Comparison of ENCODE assay signal across 29 cellular contexts in genomic region chr3:32172420-32172819, GRCh38.
"Had no signal": no experiment of that assay in that cellular context is flagged by ENCODE, and none has a peak within 500 bp of the region (broad histone marks: within the 10 kb centered on the region; RNA-seq: fewer than 3 reads in every experiment).

No MANE protein-coding gene starts in this region.

- ATAC-seq: effector memory CD8-positive, alpha-beta T cell; esophagus mucosa; foreskin keratinocyte; gastrocnemius medialis; gastroesophageal sphincter; heart left ventricle; heart right ventricle had no signal

- H3K4me3 ChIP-seq: colonic mucosa, coronary artery, dorsolateral prefrontal cortex, esophagus muscularis mucosa, esophagus squamous epithelium, gastrocnemius medialis, gastroesophageal sphincter, heart left ventricle, heart right ventricle had no signal

- H3K27ac ChIP-seq: colonic mucosa, coronary artery, dorsolateral prefrontal cortex, epithelial cell of prostate, esophagus muscularis mucosa, esophagus squamous epithelium, foreskin keratinocyte, gastrocnemius medialis, gastroesophageal sphincter, heart left ventricle, heart right ventricle had no signal

- H3K4me3 Mint-ChIP-seq: dendritic cell treated with granulocyte-macrophage colony-stimulating factor and Interleukin-4, amounts not matched to agents 40 ng/mL and 50 ng/mL, for 4 days; effector memory CD8-positive, alpha-beta T cell; endodermal cell had no signal

- H3K4me1 ChIP-seq: colonic mucosa, foreskin keratinocyte, gastrocnemius medialis, gastroesophageal sphincter had no signal

- H3K27ac Mint-ChIP-seq: dendritic cell treated with granulocyte-macrophage colony-stimulating factor and Interleukin-4, amounts not matched to agents 40 ng/mL and 50 ng/mL, for 4 days; effector memory CD8-positive, alpha-beta T cell; endodermal cell had no signal

- H3K4me1 Mint-ChIP-seq: endodermal cell had no signal

- H3K9me3 ChIP-seq: colonic mucosa, esophagus squamous epithelium, gastrocnemius medialis had no signal

- H3K36me3 ChIP-seq: colonic mucosa had no signal

- FAIRE-seq: colon, endometrium, endothelial cell of umbilical vein, frontal cortex had no signal

- DNase-seq: colonic mucosa; cortex of kidney; dermis blood vessel endothelial cell; dorsolateral prefrontal cortex; effector CD4-positive, alpha-beta T cell; effector CD8-positive, alpha-beta T cell; effector memory CD4-positive, alpha-beta T cell; effector memory CD8-positive, alpha-beta T cell; endodermal cell; erythroblast; esophagus squamous epithelium; foreskin fibroblast; foreskin keratinocyte; foreskin melanocyte; gastrocnemius medialis; glutamatergic neuron; head of caudate nucleus; heart left ventricle; heart right ventricle had no signal

- H3K27me3 ChIP-seq: colonic mucosa, dorsolateral prefrontal cortex, esophagus muscularis mucosa, esophagus squamous epithelium, foreskin keratinocyte, gastrocnemius medialis, gastroesophageal sphincter, heart left ventricle, heart right ventricle had no signal

- H3K9me3 Mint-ChIP-seq: effector memory CD8-positive, alpha-beta T cell had no signal
